Comparison of ENCODE assay signal across 26 cellular contexts in the genomic region with DNA sequence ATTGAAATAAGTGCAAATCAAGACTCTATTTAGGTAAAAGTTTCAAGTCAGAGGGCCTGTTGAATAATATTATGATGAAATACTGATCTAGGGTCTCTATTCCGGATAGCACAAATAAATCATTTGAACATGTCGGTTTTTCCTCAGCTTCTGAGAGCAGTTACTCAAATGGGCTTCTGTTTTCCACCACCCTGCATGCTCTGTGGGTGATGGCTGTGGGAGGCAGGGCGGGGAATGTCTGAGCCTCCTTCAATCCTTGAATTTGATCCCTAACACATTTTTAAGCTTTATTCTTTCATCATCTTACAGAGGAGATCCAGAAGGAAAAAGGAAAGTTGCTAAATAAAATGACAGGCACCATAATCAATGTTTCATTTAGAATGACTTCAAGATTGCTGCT. TPM values are rescaled to one million over a fixed set of nuclear protein-coding genes. Genes with fewer than 3 reads are reported as not detected.
A peak's percentile ranks its signal among the peaks of the same experiment; 100 is the strongest.
DNase-seq lines count a peak whose midpoint lies in the region; ATAC-seq, FAIRE-seq and TF ChIP-seq lines count a peak whose summit lies in the region.
"Had no signal": no experiment of that assay in that cellular context is flagged by ENCODE, and none has a peak within 500 bp of the region (broad histone marks: within the 10 kb centered on the region; RNA-seq: fewer than 3 reads in every experiment).

No MANE protein-coding gene starts in this region.

- H3K4me3 ChIP-seq in heart right ventricle, result peak overlapping the region in 3 of 10 donors; percentile 13 to 21 (median 20)
- no peak overlapping the region for H3K4me3 ChIP-seq in trophoblast cell (ENCODE audit: low read depth, low read length)
- H3K4me3 ChIP-seq in Caco-2 (ENCODE audit: low read depth, low read length), result no peak overlapping the region
- H3K4me3 ChIP-seq in HepG2 (replicated peaks in 1 of 3; ENCODE audit: insufficient read depth in 1 of 3, low read depth in 2 of 3, low read length in 3 of 3), result no peak overlapping the region
- H3K4me3 ChIP-seq: A549; BLaER1 treated with 17β-estradiol and CSF1 and Interleukin-3, amounts not matched to agents 10 nM and 100 nM; MG63; mucosa of descending colon; transverse colon had no signal

- no peaks in the 10 kb centered on the region for H4K20me1 ChIP-seq in HepG2 (ENCODE audit: insufficient read depth, low read length)
- H4K20me1 ChIP-seq: BLaER1 treated with 17β-estradiol and CSF1 and Interleukin-3, amounts not matched to agents 10 nM and 100 nM had no signal

- WGBS in heart right ventricle, 2 donors, result 41 to 50% methylated on average over 3 of the region's 3 CpGs
- no CpG with 5 or more reads among the region's 3 CpGs for WGBS in trophoblast cell (ENCODE audit: extremely low coverage, insufficient coverage, insufficient read length)
- WGBS in HepG2 (ENCODE audit: low lambda C conversion rate), result 0% methylated on average over 2 of the region's 3 CpGs

- no peak for TF ChIP-seq RAD21 in HepG2 (CRISPR knock-in tag; IDR thresholded peaks at IDR 0.05)

- CTCF ChIA-PET in Caco-2 (lab: Charles Lee) (no interaction called here), HepG2 (lab: Yijun Ruan, JAX; ENCODE audit: low intra/inter-chr PET ratio, low total read pairs) (no interaction called here)

- no peak overlapping the region for H4K12ac ChIP-seq in trophoblast cell (ENCODE audit: low read depth, low read length)

- no peak overlapping the region for H3K23ac ChIP-seq in trophoblast cell (ENCODE audit: low read length)

- H3K27me3 Mint-ChIP-seq in Caco-2 (ENCODE audit: insufficient read depth, unreplicated experiment), result peaks cover 2% of the 10 kb centered on the region

- TF ChIP-seq POLR2A in HepG2 (IDR thresholded peaks at IDR 0.05; ENCODE audit: insufficient read depth in 1 of 2, low read depth in 2 of 2, low read length in 2 of 2), result no peak

- no peak overlapping the region for H2AK5ac ChIP-seq in trophoblast cell (ENCODE audit: low read length)

- H3K9ac ChIP-seq in trophoblast cell (ENCODE audit: low read length), result no peak overlapping the region
- no peak overlapping the region for H3K9ac ChIP-seq in HepG2 (ENCODE audit: insufficient read depth, low read depth, low read length)
- H3K9ac ChIP-seq: BLaER1 treated with 17β-estradiol and CSF1 and Interleukin-3, amounts not matched to agents 10 nM and 100 nM had no signal

- no peak overlapping the region for H3K4ac ChIP-seq in trophoblast cell (ENCODE audit: low read depth, low read length)

- H3K79me2 ChIP-seq in trophoblast cell (ENCODE audit: control insufficient read depth, insufficient read depth, low read length, poor library complexity) (no peaks in the 10 kb centered on the region), HepG2 (ENCODE audit: insufficient read depth, low read length) (no peaks in the 10 kb centered on the region)

- no peak overlapping the region for H3K4me3 Mint-ChIP-seq in Caco-2 (ENCODE audit: unreplicated experiment)
- H3K4me3 Mint-ChIP-seq: activated CD4-positive, alpha-beta T cell treated with anti-CD3 and anti-CD28 coated beads, Interleukin-2, amount 10 ng/mL, durations not matched to agents 7 days and 5 days; endodermal cell had no signal

- no peak overlapping the region for H3K18ac ChIP-seq in trophoblast cell (ENCODE audit: low read length)

- FAIRE-seq in HepG2 (lab: Jason Lieb, UNC), result no peak
- FAIRE-seq: A549, GM19239 had no signal

- in situ Hi-C loops in HepG2 (cut with HindIII; ENCODE audit: extremely low pct_ligation_motif_present, low pct_unique_long_range_greater_than_20kb), result no loop called here

- peak overlapping the region; percentile 40 for H2BK5ac ChIP-seq in trophoblast cell (ENCODE audit: low read depth, low read length, poor library complexity)

- H3K4me2 ChIP-seq in trophoblast cell (ENCODE audit: low read length), result no peak overlapping the region
- no peak overlapping the region for H3K4me2 ChIP-seq in HepG2 (ENCODE audit: low read depth, low read length)
- H3K4me2 ChIP-seq: A549; BLaER1 treated with 17β-estradiol and CSF1 and Interleukin-3, amounts not matched to agents 10 nM and 100 nM had no signal

- peaks cover 0 to 4% (median 0%) of the 10 kb centered on the region in 9 donors for H3K4me1 ChIP-seq in heart right ventricle
- peaks cover 4% of the 10 kb centered on the region in 2 experiments for H3K4me1 ChIP-seq in trophoblast cell (ENCODE audit: control insufficient read depth in 1 of 2, insufficient read depth in 2 of 2, low read length in 2 of 2)
- no peaks in the 10 kb centered on the region for H3K4me1 ChIP-seq in Caco-2
- no peaks in the 10 kb centered on the region for H3K4me1 ChIP-seq in HepG2 (ENCODE audit: insufficient read depth, low read length)
- H3K4me1 ChIP-seq: A549; BLaER1 treated with 17β-estradiol and CSF1 and Interleukin-3, amounts not matched to agents 10 nM and 100 nM; transverse colon had no signal

- H3K27me3 ChIP-seq in heart right ventricle, result peaks cover 0 to 2% (median 0%) of the 10 kb centered on the region in 7 donors
- no peaks in the 10 kb centered on the region for H3K27me3 ChIP-seq in trophoblast cell (ENCODE audit: insufficient read depth, low read length)
- no peaks in the 10 kb centered on the region for H3K27me3 ChIP-seq in Caco-2 (replicated peaks; ENCODE audit: control insufficient read depth, insufficient read depth, low read length)
- H3K27me3 ChIP-seq in HepG2 (ENCODE audit: control insufficient read depth in 1 of 2, insufficient read depth in 2 of 2, low read length in 2 of 2), result no peaks in the 10 kb centered on the region
- H3K27me3 ChIP-seq: BLaER1 treated with 17β-estradiol and CSF1 and Interleukin-3, amounts not matched to agents 10 nM and 100 nM; MG63; transverse colon had no signal

- POLR2A ChIA-PET in Caco-2 (lab: Charles Lee) (no interaction called here), HepG2 (lab: Yijun Ruan, JAX) (no interaction called here)

- no peaks in the 10 kb centered on the region for H3K36me3 Mint-ChIP-seq in Caco-2 (ENCODE audit: insufficient read depth, unreplicated experiment)

- TF ChIP-seq CTCF in heart right ventricle (IDR thresholded peaks at IDR 0.05), result no peak
- no peak for TF ChIP-seq CTCF in Caco-2 (IDR thresholded peaks at IDR 0.05; ENCODE audit: insufficient read depth in 1 of 2, low read depth in 1 of 2, low read length in 1 of 2, severe bottlenecking in 1 of 2, unreplicated experiment in 1 of 2)
- TF ChIP-seq CTCF in HepG2 (CRISPR knock-in tag; IDR thresholded peaks at IDR 0.05), result no peak

- no peak overlapping the region for H3K27ac Mint-ChIP-seq in Caco-2 (ENCODE audit: unreplicated experiment)
- H3K27ac Mint-ChIP-seq: activated CD4-positive, alpha-beta T cell treated with anti-CD3 and anti-CD28 coated beads, Interleukin-2, amount 10 ng/mL, durations not matched to agents 7 days and 5 days; endodermal cell had no signal

- H3K27ac ChIP-seq in heart right ventricle (peak overlapping the region in 9 of 10 donors; percentile 7 to 87 (median 60)), trophoblast cell (ENCODE audit: low read depth, low read length) (peak overlapping the region; percentile 68), HepG2 (ENCODE audit: extremely low read length, insufficient read depth, low read length) (no peak overlapping the region)
- H3K27ac ChIP-seq: A549; BLaER1 treated with 17β-estradiol and CSF1 and Interleukin-3, amounts not matched to agents 10 nM and 100 nM had no signal

- H4K8ac ChIP-seq in trophoblast cell (ENCODE audit: low read depth, low read length), result no peak overlapping the region

- ATAC-seq in Right ventricle myocardium superior (ENCODE audit: poor library complexity), result peak; percentile 17
- no peak for ATAC-seq in Right ventricle myocardium inferior
- ATAC-seq in heart right ventricle, result peak in 4 of 8 donors; percentile 34 to 47 (median 42)
- ATAC-seq in HG02840 (IDR thresholded peaks at IDR 0.05; ENCODE audit: low FRiP score, unreplicated experiment), result no peak
- no peak for ATAC-seq in HepG2
- ATAC-seq: A549, mucosa of descending colon had no signal

- no peak for DNase-seq in Right ventricle myocardium superior
- no peak for DNase-seq in Right ventricle myocardium inferior (ENCODE audit: missing footprints)
- DNase-seq in heart right ventricle, result no peak
- DNase-seq in trophoblast cell, result no peak
- no peak for DNase-seq in Caco-2
- no peak for DNase-seq in activated T-cell treated with anti-CD3 and anti-CD28 coated beads, Interleukin-2, amount 50 U/mL, for 1 hour
- DNase-seq in HepG2 (ENCODE audit: low spot score), result no peak
- DNase-seq: activated CD4-positive, alpha-beta T cell treated with anti-CD3 and anti-CD28 coated beads, Interleukin-2, amount 10 ng/mL, durations not matched to agents 7 days and 5 days; activated gamma-delta T cell treated with Interleukin-2 at 50 U/mL for 16 hours; amniotic stem cell; endodermal cell; H7; IMR-90; MG63; mucosa of descending colon; NCI-H1436; NCI-H2171; NCI-H526 treated with DMSO at 0.1 percent for 48 hours; SHP77; transverse colon had no signal

- intact Hi-C loops in Right ventricle myocardium superior (cut with DNase I) (no loop called here), Right ventricle myocardium inferior (cut with DNase I) (loop anchor here (10.0 kb wide), 1 partner anchor 375 kb away; no protein-coding TSS in a partner anchor), heart right ventricle (cut with DNase I) (loop anchor here in 2 of 10 donors (10.0 kb wide), 1 partner anchor 375 kb away; no protein-coding TSS in a partner anchor), Caco-2 (cut with micrococcal nuclease; ENCODE audit: unreplicated experiment) (no loop called here), HepG2 (cut with micrococcal nuclease; ENCODE audit: unreplicated experiment) (no loop called here)

- no peak overlapping the region for H2BK120ac ChIP-seq in trophoblast cell (ENCODE audit: insufficient read depth, low read length, poor library complexity)

- peaks cover 4% of the 10 kb centered on the region for H3K79me1 ChIP-seq in trophoblast cell (ENCODE audit: low read length)

- H3K36me3 ChIP-seq in heart right ventricle (no peaks in the 10 kb centered on the region), trophoblast cell (ENCODE audit: control insufficient read depth in 1 of 2, insufficient read depth in 2 of 2, low read length in 2 of 2) (no peaks in the 10 kb centered on the region), Caco-2 (ENCODE audit: control insufficient read depth, insufficient read depth, low read length) (no peaks in the 10 kb centered on the region), HepG2 (replicated peaks in 1 of 2; ENCODE audit: control insufficient read depth in 1 of 2, insufficient read depth in 2 of 2, low read length in 2 of 2) (no peaks in the 10 kb centered on the region)
- H3K36me3 ChIP-seq: BLaER1 treated with 17β-estradiol and CSF1 and Interleukin-3, amounts not matched to agents 10 nM and 100 nM; MG63; transverse colon had no signal

- no peak overlapping the region for H3K14ac ChIP-seq in trophoblast cell (ENCODE audit: low read length)

- H2BK12ac ChIP-seq in trophoblast cell (ENCODE audit: low read length), result no peak overlapping the region

- no peaks in the 10 kb centered on the region for H3K4me1 Mint-ChIP-seq in Caco-2 (ENCODE audit: low read depth, unreplicated experiment)
- H3K4me1 Mint-ChIP-seq: activated CD4-positive, alpha-beta T cell treated with anti-CD3 and anti-CD28 coated beads, Interleukin-2, amount 10 ng/mL, durations not matched to agents 7 days and 5 days had no signal

- no peaks in the 10 kb centered on the region for H3K9me3 Mint-ChIP-seq in Caco-2 (ENCODE audit: unreplicated experiment)
- H3K9me3 Mint-ChIP-seq: activated CD4-positive, alpha-beta T cell treated with anti-CD3 and anti-CD28 coated beads, Interleukin-2, amount 10 ng/mL, durations not matched to agents 7 days and 5 days; endodermal cell had no signal

- TF ChIP-seq EP300 in HepG2 (IDR thresholded peaks at IDR 0.05; ENCODE audit: low read depth in 2 of 2, low read length in 2 of 2) (no peak), HepG2 (CRISPR knock-in tag; IDR thresholded peaks at IDR 0.05; ENCODE audit: borderline replicate concordance) (no peak)

- H3K9me3 ChIP-seq in heart right ventricle, result no peaks in the 10 kb centered on the region
- no peaks in the 10 kb centered on the region for H3K9me3 ChIP-seq in trophoblast cell (ENCODE audit: insufficient read depth, low read depth, low read length)
- H3K9me3 ChIP-seq in Caco-2, result no peaks in the 10 kb centered on the region
- H3K9me3 ChIP-seq in HepG2 (ENCODE audit: low read length), result no peaks in the 10 kb centered on the region
- H3K9me3 ChIP-seq: A549; BLaER1 treated with 17β-estradiol and CSF1 and Interleukin-3, amounts not matched to agents 10 nM and 100 nM; MG63; mucosa of descending colon; transverse colon had no signal

- BruUV-seq in Caco-2 (replicated peaks; lab: Mats Ljungman, UMichigan), result no TSS peak
- BruUV-seq in HepG2 (replicated peaks; lab: Mats Ljungman, UMichigan), result no TSS peak

- H4K91ac ChIP-seq in trophoblast cell (ENCODE audit: low read depth, low read length), result no peak overlapping the region

- H2AFZ ChIP-seq in trophoblast cell (ENCODE audit: insufficient read depth, low read length, poor library complexity), result no peak overlapping the region
- no peak overlapping the region for H2AFZ ChIP-seq in HepG2 (ENCODE audit: low read length)

RNA-seq across cellular contexts. Expression of gene UNC5C, which starts 8.5 kb away (rescaled TPM):
- total RNA-seq in Right ventricle myocardium superior (2.0 TPM), Right ventricle myocardium inferior (2.1 TPM), heart right ventricle (1 to 10 TPM; 1.1 to 3.2 (median 1.7) TPM), Caco-2 (2022) (not detected in 2 replicates), HepG2 (2016; rRNA removed; fragmentation: Illumina TruSeq; extraction: Trizol) (not detected in 2 replicates)
- polyA plus RNA-seq in heart right ventricle (under 1 TPM; 0.44 to 0.54 TPM), HepG2 (2011; rRNA removed) (not detected in 2 replicates)
- 42.6 and 46.5 TPM in 2 replicates for polyA plus RNA-seq in trophoblast cell (2013)
- total RNA-seq in HepG2 (2016; cell fraction: cytosol; rRNA removed; fragmentation: Illumina TruSeq; extraction: Trizol; ENCODE audit: low read depth), result not detected in 2 replicates
- not detected in 2 replicates for total RNA-seq in HepG2 (2016; cell fraction: insoluble cytoplasmic fraction; rRNA removed; fragmentation: Illumina TruSeq; extraction: Trizol)
- not detected in 2 replicates for total RNA-seq in HepG2 (2016; cell fraction: membrane; rRNA removed; fragmentation: Illumina TruSeq; extraction: Trizol)
- total RNA-seq in HepG2 (2016; cell fraction: nucleus; rRNA removed; fragmentation: Illumina TruSeq; extraction: Trizol), result not detected in 2 replicates
- not detected in 2 replicates for polyA plus RNA-seq in HepG2 (2011; cell fraction: cytosol; rRNA removed)
- polyA plus RNA-seq in HepG2 (2011; cell fraction: nucleus; rRNA removed), result not detected in 2 replicates
- not detected in 2 replicates for polyA plus RNA-seq in HepG2 (2012)
- polyA plus RNA-seq in HepG2 (2016; cell fraction: cytosol; fragmentation: Illumina TruSeq; extraction: Trizol; ENCODE audit: low read depth), result not detected in 2 replicates
- not detected in 2 replicates for polyA plus RNA-seq in HepG2 (2016; cell fraction: insoluble cytoplasmic fraction; fragmentation: Illumina TruSeq; extraction: Trizol; ENCODE audit: low read depth)
- polyA plus RNA-seq in HepG2 (2016; cell fraction: membrane; fragmentation: Illumina TruSeq; extraction: Trizol; ENCODE audit: low read depth), result not detected in 2 replicates
- not detected in 2 replicates for polyA plus RNA-seq in HepG2 (2016; cell fraction: nucleus; fragmentation: Illumina TruSeq; extraction: Trizol; ENCODE audit: insufficient read depth, low read depth)
- not detected in 2 replicates for polyA minus RNA-seq in HepG2 (2011; rRNA and poly(A)+ RNA removed; ENCODE audit: low replicate concordance)
- polyA minus RNA-seq in HepG2 (2011; cell fraction: cytosol; rRNA and poly(A)+ RNA removed), result not detected in 2 replicates
- polyA minus RNA-seq in HepG2 (2011; cell fraction: nucleus; rRNA and poly(A)+ RNA removed), result not detected in 2 replicates
- total RNA-seq: activated CD4-positive, alpha-beta T cell treated with anti-CD3 and anti-CD28 coated beads, Interleukin-2, amount 10 ng/mL, durations not matched to agents 7 days and 5 days; OCI-LY7; T-helper 1 cell treated with Interleukin-12 subunit alpha and Interleukin-12 subunit beta and Interleukin-4 antibody, amounts not matched to agents 30 ng/mL and 1 ng/mL, for 36 hours had no signal
